Comparison of ENCODE assay signal across 8 cellular contexts in genomic region chr7:99143522-99143852, GRCh38. TPM values are rescaled to one million over a fixed set of nuclear protein-coding genes. Genes with fewer than 3 reads are reported as not detected.
DNase-seq lines count a peak whose midpoint lies in the region; ATAC-seq and TF ChIP-seq lines count a peak whose summit lies in the region.

No MANE protein-coding gene starts in this region.

- peaks cover 42% of the 10 kb centered on the region for H4K20me1 ChIP-seq in BLaER1
- peaks cover 29% of the 10 kb centered on the region for H4K20me1 ChIP-seq in IMR-90 (ENCODE audit: insufficient read depth, low read length)

- H3K4me3 ChIP-seq in BLaER1 (peak overlapping the region; percentile 87), IMR-90 (ENCODE audit: insufficient read depth, low read depth, low read length) (peak overlapping the region; percentile 99), duodenal mucosa (ENCODE audit: low read depth in 1 of 2, low read length in 2 of 2) (peak overlapping the region; percentile 50 to 72), neutrophil (ENCODE audit: low read depth in 1 of 2, low read length in 1 of 2) (peak overlapping the region; percentile 78 to 80)

- H3K36me3 ChIP-seq in BLaER1 (peaks cover 10% of the 10 kb centered on the region; the same call in 1 of the 2 replicates), IMR-90 (ENCODE audit: control insufficient read depth, insufficient read depth, low read length) (no peaks in the 10 kb centered on the region), duodenal mucosa (ENCODE audit: control insufficient read depth in 1 of 2, insufficient read depth in 2 of 2, low read length in 2 of 2) (no peaks in the 10 kb centered on the region), neutrophil (no peaks in the 10 kb centered on the region)

- H3K56ac ChIP-seq in IMR-90 (ENCODE audit: extremely low read depth, insufficient read depth, low read length) = no peak overlapping the region

- TF ChIP-seq CTCF in IMR-90 (conservative IDR thresholded peaks at IDR 0.05; ENCODE audit: low read depth, low read length) (no peak), neutrophil (IDR thresholded peaks at IDR 0.05) (no peak)

- H2AFZ ChIP-seq in IMR-90 (replicated peaks; ENCODE audit: low read length, poor library complexity) = peak overlapping the region; percentile 91

- CTCF ChIA-PET in IMR-90 (lab: Yijun Ruan, JAX) = no interaction called here

- H3K79me1 ChIP-seq in IMR-90 (ENCODE audit: low read depth in 1 of 2, low read length in 2 of 2) = peaks cover 8 to 26% of the 10 kb centered on the region in 2 experiments; a peak in 3 of 4 replicates

- H3K23ac ChIP-seq in IMR-90 (ENCODE audit: low read depth, low read length) = no peak overlapping the region

- ATAC-seq in GM19463 (IDR thresholded peaks at IDR 0.05; ENCODE audit: unreplicated experiment) (peak; percentile 22), IMR-90 (ENCODE audit: low read depth) (peak; percentile 7)

- H2BK20ac ChIP-seq in IMR-90 (ENCODE audit: low read depth, low read length) = no peak overlapping the region

- H2BK5ac ChIP-seq in IMR-90 (ENCODE audit: low read depth, low read length, poor library complexity, severe bottlenecking) = peak overlapping the region; percentile 91

- in situ Hi-C loops in IMR-90 (cut with MboI; ENCODE audit: low sequenced_read_pairs) = no loop called here

- no peak overlapping the region for H2BK120ac ChIP-seq in IMR-90 (ENCODE audit: low read depth, low read length)

- POLR2A ChIA-PET in IMR-90 (lab: Charles Lee; ENCODE audit: unreplicated experiment) = no interaction called here

- intact Hi-C loops in IMR-90 (cut with micrococcal nuclease) = loop anchor here (2.0 to 5.0 kb wide), 2 partner anchors 71 to 184 kb away; partner anchors contain the start of gene ARPC1A
- intact Hi-C loops in posterior vena cava (cut with DNase I) = loop anchor here (5.0 to 10.0 kb wide), 3 partner anchors 111 to 1051 kb away; no protein-coding TSS in a partner anchor

- peak overlapping the region; percentile 95 for H3K27ac ChIP-seq in BLaER1
- peak overlapping the region; percentile 94 for H3K27ac ChIP-seq in IMR-90 (ENCODE audit: insufficient read depth, low read length)
- peak overlapping the region; percentile 90 for H3K27ac ChIP-seq in duodenal mucosa (ENCODE audit: low read depth, low read length)
- peak overlapping the region; percentile 95 for H3K27ac ChIP-seq in neutrophil

- H3K4me2 ChIP-seq in BLaER1 = peak overlapping the region; percentile 87
- H3K4me2 ChIP-seq in IMR-90 (ENCODE audit: low read depth, low read length) = no peak overlapping the region

- no peak overlapping the region; the same call in 1 of the 2 replicates for H3K18ac ChIP-seq in IMR-90 (ENCODE audit: low read depth, low read length)

- no TSS peak for BruUV-seq in IMR-90 (replicated peaks; lab: Mats Ljungman, UMichigan)

- dilution Hi-C loops in IMR-90 (cut with HindIII; ENCODE audit: low sequenced_read_pairs, unreplicated experiment) = no loop called here

- no peaks in the 10 kb centered on the region; the same call in 1 of the 2 replicates for H3K9me1 ChIP-seq in IMR-90 (ENCODE audit: insufficient read depth, low read length)

- DNase-seq in IMR-90 (no peak), DMS79 (lab: John Stamatoyannopoulos, UW) (no peak), posterior vena cava (ENCODE audit: low spot score) (no peak), AG20443 (ENCODE audit: low spot score) (no peak)

- no peak overlapping the region for H4K91ac ChIP-seq in IMR-90 (ENCODE audit: insufficient read depth, low read depth, low read length)

- H4K8ac ChIP-seq in IMR-90 (ENCODE audit: low read depth in 2 of 2, low read length in 2 of 2) = no peak overlapping the region

- H4K5ac ChIP-seq in IMR-90 (ENCODE audit: low read depth, low read length) = no peak overlapping the region; the same call in 1 of the 2 replicates

- H3K4me1 ChIP-seq in BLaER1 = peaks cover 45% of the 10 kb centered on the region
- H3K4me1 ChIP-seq in IMR-90 (ENCODE audit: control insufficient read depth, insufficient read depth, low read length) = peaks cover 5% of the 10 kb centered on the region
- H3K4me1 ChIP-seq in duodenal mucosa (ENCODE audit: control insufficient read depth in 1 of 2, insufficient read depth in 2 of 2, low read length in 2 of 2) = peaks cover 14 to 26% of the 10 kb centered on the region in 2 donors
- peaks cover 19 to 29% of the 10 kb centered on the region in 2 experiments for H3K4me1 ChIP-seq in neutrophil (ENCODE audit: control insufficient read depth in 1 of 2, insufficient read depth in 1 of 2, low read depth in 1 of 2, low read length in 1 of 2)

- TF ChIP-seq RAD21 in IMR-90 (IDR thresholded peaks at IDR 0.05; ENCODE audit: low read length) = no peak

- H3K9ac ChIP-seq in BLaER1 (peak overlapping the region; percentile 95), IMR-90 (ENCODE audit: low read depth, low read length) (peak overlapping the region; percentile 92), duodenal mucosa (ENCODE audit: low read depth in 1 of 2, low read length in 2 of 2) (peak overlapping the region in 1 of 2 donors; percentile 25)

- no peak overlapping the region for H2AK5ac ChIP-seq in IMR-90 (ENCODE audit: low read depth, low read length)

- H2BK15ac ChIP-seq in IMR-90 (ENCODE audit: low read depth, low read length) = no peak overlapping the region

- no peak overlapping the region for H3K14ac ChIP-seq in IMR-90 (replicated peaks; ENCODE audit: low read depth, low read length)

- WGBS in IMR-90 (ENCODE audit: extremely low coverage in 2 of 2, insufficient read length in 1 of 2), 2 experiments = 0% methylated on average over 28 of the region's 46 CpGs; no CpG with 5 or more reads in 1 of the 2 experiments

- H2AK9ac ChIP-seq in IMR-90 (replicated peaks; ENCODE audit: low read depth, low read length, poor library complexity) = peak overlapping the region; percentile 88

- H3K4ac ChIP-seq in IMR-90 (ENCODE audit: low read depth, low read length) = no peak overlapping the region

- H3K27me3 ChIP-seq in BLaER1 (no peaks in the 10 kb centered on the region), IMR-90 (ENCODE audit: control insufficient read depth, insufficient read depth, low read length) (no peaks in the 10 kb centered on the region), duodenal mucosa (ENCODE audit: control insufficient read depth in 1 of 2, insufficient read depth in 2 of 2, low read length in 2 of 2) (no peaks in the 10 kb centered on the region), neutrophil (peaks cover 7% of the 10 kb centered on the region)

- H3K9me3 ChIP-seq in BLaER1 = 0 out of 2 replicates have a peak, but pooled peaks cover 4% of the 10 kb centered on the region
- H3K9me3 ChIP-seq in IMR-90 (ENCODE audit: control insufficient read depth, insufficient read depth, low read length) = no peaks in the 10 kb centered on the region
- H3K9me3 ChIP-seq in duodenal mucosa (ENCODE audit: control insufficient read depth in 1 of 2, low read length in 2 of 2) = no peaks in the 10 kb centered on the region
- no peaks in the 10 kb centered on the region for H3K9me3 ChIP-seq in neutrophil

- 0 out of 2 replicates have a peak, but pooled peaks have one; percentile 24 for TF ChIP-seq POLR2A in IMR-90 (IDR thresholded peaks at IDR 0.05; ENCODE audit: low read depth, low read length)

TF ChIP-seq in IMR-90, 13 proteins besides CTCF, POLR2A, EP300 and RAD21:
- TF ChIP-seq BHLHE40 (IDR thresholded peaks at IDR 0.05; ENCODE audit: low read depth, low read length) = no peak
- TF ChIP-seq USF2 (IDR thresholded peaks at IDR 0.05; ENCODE audit: low read depth, low read length) = no peak
- TF ChIP-seq NFE2L2 (IDR thresholded peaks at IDR 0.05; ENCODE audit: low read depth, low read length) = no peak
- TF ChIP-seq MXI1 (IDR thresholded peaks at IDR 0.05; ENCODE audit: borderline replicate concordance, low read depth, low read length) = no peak
- TF ChIP-seq RFX5 (IDR thresholded peaks at IDR 0.05; ENCODE audit: low read depth, low read length) = no peak
- TF ChIP-seq, protein P1, sequence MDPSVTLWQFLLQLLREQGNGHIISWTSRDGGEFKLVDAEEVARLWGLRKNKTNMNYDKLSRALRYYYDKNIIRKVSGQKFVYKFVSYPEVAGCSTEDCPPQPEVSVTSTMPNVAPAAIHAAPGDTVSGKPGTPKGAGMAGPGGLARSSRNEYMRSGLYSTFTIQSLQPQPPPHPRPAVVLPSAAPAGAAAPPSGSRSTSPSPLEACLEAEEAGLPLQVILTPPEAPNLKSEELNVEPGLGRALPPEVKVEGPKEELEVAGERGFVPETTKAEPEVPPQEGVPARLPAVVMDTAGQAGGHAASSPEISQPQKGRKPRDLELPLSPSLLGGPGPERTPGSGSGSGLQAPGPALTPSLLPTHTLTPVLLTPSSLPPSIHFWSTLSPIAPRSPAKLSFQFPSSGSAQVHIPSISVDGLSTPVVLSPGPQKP (IDR thresholded peaks at IDR 0.05; ENCODE audit: borderline replicate concordance, low read depth, low read length) = no peak
- no peak for TF ChIP-seq MAZ (IDR thresholded peaks at IDR 0.05; ENCODE audit: borderline replicate concordance, low read depth, low read length)
- no peak for TF ChIP-seq RCOR1 (IDR thresholded peaks at IDR 0.05; ENCODE audit: insufficient replicate concordance, low read length)
- TF ChIP-seq CEBPB (IDR thresholded peaks at IDR 0.05; ENCODE audit: low read depth, low read length) = no peak
TF ChIP-seq in IMR-90: peak in this region for 0.

RNA-seq across cellular contexts. Expression of gene SMURF1, which starts 0.4 kb away (rescaled TPM):
- total RNA-seq in IMR-90 (2012; rRNA removed) = 20.3 and 21.7 TPM in 2 replicates
- 13.3 and 13.4 TPM in 2 replicates for polyA plus RNA-seq in IMR-90 (2012; rRNA removed)
- 6.4 and 8.0 TPM in 2 replicates for polyA plus RNA-seq in IMR-90 (2012; cell fraction: cytosol; rRNA removed)
- 24.1 and 44.4 TPM in 2 replicates for polyA plus RNA-seq in IMR-90 (2012; cell fraction: nucleus; rRNA removed; ENCODE audit: low replicate concordance)
- 10 to 100 TPM; 25.0 to 27.2 TPM for total RNA-seq in posterior vena cava
